17 cellular contexts compared by ENCODE assay signal in genomic region chr3:79534732-79535131, GRCh38.
DNase-seq lines count a peak whose midpoint lies in the region; ATAC-seq and TF ChIP-seq lines count a peak whose summit lies in the region.
"Had no signal": no experiment of that assay in that cellular context is flagged by ENCODE, and none has a peak within 500 bp of the region (broad histone marks: within the 10 kb centered on the region; RNA-seq: fewer than 3 reads in every experiment).

No MANE protein-coding gene starts in this region.

- no peak overlapping the region for H3K27ac ChIP-seq in PC-9
- H3K27ac ChIP-seq in CD8-positive, alpha-beta memory T cell (ENCODE audit: low read depth, low read length): no peak overlapping the region
- H3K27ac ChIP-seq: HL-60, SJSA1 had no signal

- peaks cover 14% of the 10 kb centered on the region for H3K4me1 ChIP-seq in PC-9 (replicated peaks; ENCODE audit: insufficient read depth)
- no peaks in the 10 kb centered on the region for H3K4me1 ChIP-seq in CD8-positive, alpha-beta memory T cell (ENCODE audit: insufficient read depth, low read length)
- H3K4me1 ChIP-seq: HAP-1, SJSA1 had no signal

- no peak overlapping the region for H3K4me2 ChIP-seq in PC-9

- CTCF ChIA-PET in HEK293T (lab: Yijun Ruan, JAX) (interaction anchor here (0.7 kb wide), 1 partner anchor 158 kb away, joined by 6 read pairs; no protein-coding TSS in a partner anchor), PC-9 (lab: Charles Lee) (no interaction called here)
- CTCF ChIA-PET in CD8-positive, alpha-beta memory T cell (lab: Charles Lee): no interaction called here

- TF ChIP-seq CTCF in PC-9 (conservative IDR thresholded peaks at IDR 0.05): no peak

- H3K9me3 ChIP-seq in PC-9 (ENCODE audit: insufficient read depth, low read depth): peaks cover 5% of the 10 kb centered on the region; the same call in 1 of the 2 replicates
- H3K9me3 ChIP-seq in CD8-positive, alpha-beta memory T cell (ENCODE audit: low read length): no peaks in the 10 kb centered on the region
- H3K9me3 ChIP-seq: HAP-1, SJSA1 had no signal

- H3K27me3 Mint-ChIP-seq in CD8-positive, alpha-beta memory T cell: no peaks in the 10 kb centered on the region

- peaks cover 4% of the 10 kb centered on the region; the same call in 1 of the 2 replicates for H3F3A ChIP-seq in PC-9 (ENCODE audit: insufficient read depth, low read depth)

- H3K36me3 Mint-ChIP-seq in CD8-positive, alpha-beta memory T cell: no peaks in the 10 kb centered on the region

- no peak overlapping the region for H3K4me3 Mint-ChIP-seq in CD8-positive, alpha-beta memory T cell

- no peaks in the 10 kb centered on the region for H3K27me3 ChIP-seq in PC-9 (ENCODE audit: insufficient read depth, low read depth)
- no peaks in the 10 kb centered on the region for H3K27me3 ChIP-seq in CD8-positive, alpha-beta memory T cell (ENCODE audit: insufficient read depth, low read length, poor library complexity, severe bottlenecking)
- H3K27me3 ChIP-seq: SJSA1 had no signal

- no TSS peak for BruUV-seq in PC-9 (replicated peaks; lab: Mats Ljungman, UMichigan)

- ATAC-seq in esophagus mucosa (peak; percentile 57), GM21423 (IDR thresholded peaks at IDR 0.05; ENCODE audit: unreplicated experiment) (no peak)

- no peaks in the 10 kb centered on the region for H4K20me1 ChIP-seq in PC-9 (ENCODE audit: insufficient read depth)

- intact Hi-C loops in PC-9 (cut with micrococcal nuclease; ENCODE audit: unreplicated experiment): no loop called here

- H3K27ac Mint-ChIP-seq in CD8-positive, alpha-beta memory T cell: no peak overlapping the region

- H3K36me3 ChIP-seq in PC-9 (ENCODE audit: low read depth): no peaks in the 10 kb centered on the region
- no peaks in the 10 kb centered on the region for H3K36me3 ChIP-seq in CD8-positive, alpha-beta memory T cell (ENCODE audit: insufficient read depth, low read length)
- H3K36me3 ChIP-seq: HAP-1, SJSA1 had no signal

- H3K9me3 Mint-ChIP-seq in CD8-positive, alpha-beta memory T cell: peaks cover 0 to 44% (median 16%) of the 10 kb centered on the region in 5 donors

- DNase-seq in HEK293T (ENCODE audit: extremely low spot score): no peak
- no peak for DNase-seq in PC-9
- DNase-seq in CD8-positive, alpha-beta memory T cell: no peak
- DNase-seq in NCI-H526 treated with DMSO at 0.1 percent for 48 hours (lab: John Stamatoyannopoulos, UW): no peak
- no peak for DNase-seq in activated naive CD4-positive, alpha-beta T cell treated with Interleukin-2 at 50 U/mL for 16 hours
- DNase-seq: ACHN, C1 segment of cervical spinal cord, Kasumi-1, NCI-H1105 treated with DMSO at 0.1 percent for 48 hours, NCI-H187, NCI-H2107, NCI-H510A treated with DMSO at 0.1 percent for 48 hours had no signal

- H3K9me2 ChIP-seq in PC-9 (ENCODE audit: insufficient read depth): no peaks in the 10 kb centered on the region

- H3K4me1 Mint-ChIP-seq in CD8-positive, alpha-beta memory T cell: no peaks in the 10 kb centered on the region

- H2AFZ ChIP-seq in PC-9: 0 out of 2 replicates have a peak overlapping the region, but pooled peaks have one; percentile 8

- H3K79me2 ChIP-seq in PC-9 (ENCODE audit: low read depth): no peaks in the 10 kb centered on the region

- H3K4me3 ChIP-seq in PC-9: no peak overlapping the region
- H3K4me3 ChIP-seq in CD8-positive, alpha-beta memory T cell (ENCODE audit: low read length): no peak overlapping the region
- H3K4me3 ChIP-seq: HAP-1, SJSA1 had no signal

- POLR2A ChIA-PET in HEK293T (lab: Yijun Ruan, JAX) (no interaction called here), PC-9 (lab: Charles Lee; ENCODE audit: unreplicated experiment) (no interaction called here)
- POLR2A ChIA-PET in CD8-positive, alpha-beta memory T cell (lab: Charles Lee): no interaction called here

TF ChIP-seq in HEK293T, 16 proteins besides CTCF, POLR2A, EP300 and RAD21:
- TF ChIP-seq PKNOX1 (IDR thresholded peaks at IDR 0.05): peak; percentile 62; the same call in 1 of the 2 replicates
- TF ChIP-seq CTBP1 (IDR thresholded peaks at IDR 0.05; ENCODE audit: borderline replicate concordance): no peak
